1 cellular context compared by ENCODE assay signal in the genomic region with DNA sequence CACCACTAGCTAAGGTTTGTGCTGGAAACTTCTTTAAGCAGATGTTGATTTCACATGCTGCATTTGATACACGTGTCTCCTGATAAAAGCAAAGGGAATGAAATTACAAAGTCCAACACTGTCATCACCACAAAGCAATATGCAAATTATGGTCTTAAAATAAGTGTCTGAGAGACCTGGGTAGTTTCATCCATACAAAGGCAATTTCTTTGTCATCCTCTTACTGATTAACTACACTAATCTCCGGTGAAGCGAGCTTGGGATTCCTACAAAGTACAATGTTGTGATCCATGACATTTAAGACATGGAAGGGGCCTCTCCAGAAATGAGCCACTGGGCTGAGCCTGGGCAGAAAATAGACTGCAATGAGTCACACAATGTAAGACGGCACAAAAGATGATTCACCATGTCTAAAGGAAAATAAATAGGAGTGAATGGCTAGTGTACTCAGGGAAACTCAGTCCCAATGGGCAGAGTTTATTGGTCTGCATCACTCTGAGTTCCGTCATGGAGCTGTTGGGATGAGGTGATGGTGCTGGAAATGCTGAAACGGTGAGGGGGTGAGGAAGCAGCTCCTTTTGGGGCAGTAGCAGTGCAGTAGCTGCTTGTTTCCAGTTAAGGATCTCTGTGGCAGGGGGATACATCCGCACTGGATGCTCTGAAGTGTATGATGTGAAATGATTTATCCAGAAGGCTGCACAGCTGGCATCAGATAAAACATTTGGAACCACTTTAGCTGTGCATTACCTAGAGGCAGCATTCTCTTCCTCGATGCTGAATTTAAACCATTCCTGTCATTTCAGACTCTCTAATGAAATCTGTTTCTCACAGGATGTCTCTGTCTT.
TF ChIP-seq lines count a peak whose summit lies in the region.

No MANE protein-coding gene starts in this region.

TF ChIP-seq in GM23338, 12 proteins besides CTCF, POLR2A, EP300 and RAD21 (continued from another document):
- TF ChIP-seq, protein P1, sequence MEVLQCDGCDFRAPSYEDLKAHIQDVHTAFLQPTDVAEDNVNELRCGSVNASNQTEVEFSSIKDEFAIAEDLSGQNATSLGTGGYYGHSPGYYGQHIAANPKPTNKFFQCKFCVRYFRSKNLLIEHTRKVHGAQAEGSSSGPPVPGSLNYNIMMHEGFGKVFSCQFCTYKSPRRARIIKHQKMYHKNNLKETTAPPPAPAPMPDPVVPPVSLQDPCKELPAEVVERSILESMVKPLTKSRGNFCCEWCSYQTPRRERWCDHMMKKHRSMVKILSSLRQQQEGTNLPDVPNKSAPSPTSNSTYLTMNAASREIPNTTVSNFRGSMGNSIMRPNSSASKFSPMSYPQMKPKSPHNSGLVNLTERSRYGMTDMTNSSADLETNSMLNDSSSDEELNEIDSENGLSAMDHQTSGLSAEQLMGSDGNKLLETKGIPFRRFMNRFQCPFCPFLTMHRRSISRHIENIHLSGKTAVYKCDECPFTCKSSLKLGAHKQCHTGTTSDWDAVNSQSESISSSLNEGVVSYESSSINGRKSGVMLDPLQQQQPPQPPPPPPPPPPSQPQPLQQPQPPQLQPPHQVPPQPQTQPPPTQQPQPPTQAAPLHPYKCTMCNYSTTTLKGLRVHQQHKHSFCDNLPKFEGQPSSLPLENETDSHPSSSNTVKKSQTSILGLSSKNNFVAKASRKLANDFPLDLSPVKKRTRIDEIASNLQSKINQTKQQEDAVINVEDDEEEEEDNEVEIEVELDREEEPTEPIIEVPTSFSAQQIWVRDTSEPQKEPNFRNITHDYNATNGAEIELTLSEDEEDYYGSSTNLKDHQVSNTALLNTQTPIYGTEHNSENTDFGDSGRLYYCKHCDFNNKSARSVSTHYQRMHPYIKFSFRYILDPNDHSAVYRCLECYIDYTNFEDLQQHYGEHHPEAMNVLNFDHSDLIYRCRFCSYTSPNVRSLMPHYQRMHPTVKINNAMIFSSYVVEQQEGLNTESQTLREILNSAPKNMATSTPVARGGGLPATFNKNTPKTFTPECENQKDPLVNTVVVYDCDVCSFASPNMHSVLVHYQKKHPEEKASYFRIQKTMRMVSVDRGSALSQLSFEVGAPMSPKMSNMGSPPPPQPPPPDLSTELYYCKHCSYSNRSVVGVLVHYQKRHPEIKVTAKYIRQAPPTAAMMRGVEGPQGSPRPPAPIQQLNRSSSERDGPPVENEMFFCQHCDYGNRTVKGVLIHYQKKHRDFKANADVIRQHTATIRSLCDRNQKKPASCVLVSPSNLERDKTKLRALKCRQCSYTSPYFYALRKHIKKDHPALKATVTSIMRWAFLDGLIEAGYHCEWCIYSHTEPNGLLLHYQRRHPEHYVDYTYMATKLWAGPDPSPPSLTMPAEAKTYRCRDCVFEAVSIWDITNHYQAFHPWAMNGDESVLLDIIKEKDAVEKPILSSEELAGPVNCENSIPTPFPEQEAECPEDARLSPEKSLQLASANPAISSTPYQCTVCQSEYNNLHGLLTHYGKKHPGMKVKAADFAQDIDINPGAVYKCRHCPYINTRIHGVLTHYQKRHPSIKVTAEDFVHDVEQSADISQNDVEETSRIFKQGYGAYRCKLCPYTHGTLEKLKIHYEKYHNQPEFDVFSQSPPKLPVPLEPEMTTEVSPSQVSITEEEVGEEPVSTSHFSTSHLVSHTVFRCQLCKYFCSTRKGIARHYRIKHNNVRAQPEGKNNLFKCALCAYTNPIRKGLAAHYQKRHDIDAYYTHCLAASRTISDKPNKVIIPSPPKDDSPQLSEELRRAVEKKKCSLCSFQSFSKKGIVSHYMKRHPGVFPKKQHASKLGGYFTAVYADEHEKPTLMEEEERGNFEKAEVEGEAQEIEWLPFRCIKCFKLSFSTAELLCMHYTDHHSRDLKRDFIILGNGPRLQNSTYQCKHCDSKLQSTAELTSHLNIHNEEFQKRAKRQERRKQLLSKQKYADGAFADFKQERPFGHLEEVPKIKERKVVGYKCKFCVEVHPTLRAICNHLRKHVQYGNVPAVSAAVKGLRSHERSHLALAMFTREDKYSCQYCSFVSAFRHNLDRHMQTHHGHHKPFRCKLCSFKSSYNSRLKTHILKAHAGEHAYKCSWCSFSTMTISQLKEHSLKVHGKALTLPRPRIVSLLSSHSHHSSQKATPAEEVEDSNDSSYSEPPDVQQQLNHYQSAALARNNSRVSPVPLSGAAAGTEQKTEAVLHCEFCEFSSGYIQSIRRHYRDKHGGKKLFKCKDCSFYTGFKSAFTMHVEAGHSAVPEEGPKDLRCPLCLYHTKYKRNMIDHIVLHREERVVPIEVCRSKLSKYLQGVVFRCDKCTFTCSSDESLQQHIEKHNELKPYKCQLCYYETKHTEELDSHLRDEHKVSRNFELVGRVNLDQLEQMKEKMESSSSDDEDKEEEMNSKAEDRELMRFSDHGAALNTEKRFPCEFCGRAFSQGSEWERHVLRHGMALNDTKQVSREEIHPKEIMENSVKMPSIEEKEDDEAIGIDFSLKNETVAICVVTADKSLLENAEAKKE (CRISPR knock-in tag; IDR thresholded peaks at IDR 0.05), result no peak
- TF ChIP-seq ZNF331 (CRISPR knock-in tag; IDR thresholded peaks at IDR 0.05; ENCODE audit: low read depth) (no peak), EZH2 (IDR thresholded peaks at IDR 0.05; ENCODE audit: low read depth, unreplicated experiment) (no peak), JUNB (IDR thresholded peaks at IDR 0.05; ENCODE audit: unreplicated experiment) (no peak), NANOG (IDR thresholded peaks at IDR 0.05; ENCODE audit: borderline replicate concordance) (no peak)
- TF ChIP-seq, protein P2, sequence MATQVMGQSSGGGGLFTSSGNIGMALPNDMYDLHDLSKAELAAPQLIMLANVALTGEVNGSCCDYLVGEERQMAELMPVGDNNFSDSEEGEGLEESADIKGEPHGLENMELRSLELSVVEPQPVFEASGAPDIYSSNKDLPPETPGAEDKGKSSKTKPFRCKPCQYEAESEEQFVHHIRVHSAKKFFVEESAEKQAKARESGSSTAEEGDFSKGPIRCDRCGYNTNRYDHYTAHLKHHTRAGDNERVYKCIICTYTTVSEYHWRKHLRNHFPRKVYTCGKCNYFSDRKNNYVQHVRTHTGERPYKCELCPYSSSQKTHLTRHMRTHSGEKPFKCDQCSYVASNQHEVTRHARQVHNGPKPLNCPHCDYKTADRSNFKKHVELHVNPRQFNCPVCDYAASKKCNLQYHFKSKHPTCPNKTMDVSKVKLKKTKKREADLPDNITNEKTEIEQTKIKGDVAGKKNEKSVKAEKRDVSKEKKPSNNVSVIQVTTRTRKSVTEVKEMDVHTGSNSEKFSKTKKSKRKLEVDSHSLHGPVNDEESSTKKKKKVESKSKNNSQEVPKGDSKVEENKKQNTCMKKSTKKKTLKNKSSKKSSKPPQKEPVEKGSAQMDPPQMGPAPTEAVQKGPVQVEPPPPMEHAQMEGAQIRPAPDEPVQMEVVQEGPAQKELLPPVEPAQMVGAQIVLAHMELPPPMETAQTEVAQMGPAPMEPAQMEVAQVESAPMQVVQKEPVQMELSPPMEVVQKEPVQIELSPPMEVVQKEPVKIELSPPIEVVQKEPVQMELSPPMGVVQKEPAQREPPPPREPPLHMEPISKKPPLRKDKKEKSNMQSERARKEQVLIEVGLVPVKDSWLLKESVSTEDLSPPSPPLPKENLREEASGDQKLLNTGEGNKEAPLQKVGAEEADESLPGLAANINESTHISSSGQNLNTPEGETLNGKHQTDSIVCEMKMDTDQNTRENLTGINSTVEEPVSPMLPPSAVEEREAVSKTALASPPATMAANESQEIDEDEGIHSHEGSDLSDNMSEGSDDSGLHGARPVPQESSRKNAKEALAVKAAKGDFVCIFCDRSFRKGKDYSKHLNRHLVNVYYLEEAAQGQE (IDR thresholded peaks at IDR 0.05; ENCODE audit: unreplicated experiment), result no peak
- TF ChIP-seq, protein P3, sequence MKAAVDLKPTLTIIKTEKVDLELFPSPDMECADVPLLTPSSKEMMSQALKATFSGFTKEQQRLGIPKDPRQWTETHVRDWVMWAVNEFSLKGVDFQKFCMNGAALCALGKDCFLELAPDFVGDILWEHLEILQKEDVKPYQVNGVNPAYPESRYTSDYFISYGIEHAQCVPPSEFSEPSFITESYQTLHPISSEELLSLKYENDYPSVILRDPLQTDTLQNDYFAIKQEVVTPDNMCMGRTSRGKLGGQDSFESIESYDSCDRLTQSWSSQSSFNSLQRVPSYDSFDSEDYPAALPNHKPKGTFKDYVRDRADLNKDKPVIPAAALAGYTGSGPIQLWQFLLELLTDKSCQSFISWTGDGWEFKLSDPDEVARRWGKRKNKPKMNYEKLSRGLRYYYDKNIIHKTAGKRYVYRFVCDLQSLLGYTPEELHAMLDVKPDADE (IDR thresholded peaks at IDR 0.05), result no peak
